In the genomic region with DNA sequence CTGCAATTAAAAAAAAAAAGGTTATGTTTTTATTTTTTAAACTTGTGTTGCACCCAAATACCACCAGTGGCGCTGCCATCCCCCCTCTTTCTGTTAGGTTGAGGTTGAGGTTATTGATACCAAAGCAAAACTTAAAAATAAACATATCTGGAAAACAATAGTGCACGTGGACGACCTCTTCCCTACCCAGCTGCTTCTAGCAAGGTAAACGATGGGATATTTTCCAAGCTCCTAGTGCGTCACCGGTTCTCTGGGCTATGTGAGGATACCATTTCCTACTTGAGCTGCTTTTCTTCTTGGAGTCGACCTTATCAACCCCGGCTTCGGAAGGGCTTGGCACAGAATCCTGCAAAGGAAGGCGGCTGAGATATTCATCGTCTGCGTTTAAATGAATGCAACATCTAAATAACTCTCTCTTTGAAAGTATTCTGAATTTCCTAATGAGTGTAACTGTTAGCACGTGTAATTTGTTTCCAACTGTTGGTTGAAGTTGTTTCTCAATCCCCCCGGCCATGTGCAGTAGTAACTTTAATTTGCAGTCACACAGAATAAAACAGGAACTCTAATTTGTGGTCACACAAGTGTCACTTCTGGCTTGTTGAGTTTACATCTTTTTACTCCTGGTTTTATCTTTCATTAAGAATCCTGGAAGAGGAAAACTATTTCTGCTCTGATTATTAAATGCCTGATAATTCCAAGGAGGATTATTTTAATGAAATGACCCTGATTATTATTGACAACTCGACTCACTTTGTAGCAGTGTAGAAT, we compare ENCODE assay signal across 8 cellular contexts. TPM values are rescaled to one million over a fixed set of nuclear protein-coding genes. Genes with fewer than 3 reads are reported as not detected.
DNase-seq lines count a peak whose midpoint lies in the region; ATAC-seq and TF ChIP-seq lines count a peak whose summit lies in the region.

No MANE protein-coding gene starts in this region.

- no peaks in the 10 kb centered on the region for H3K27me3 ChIP-seq in stomach

- no peaks in the 10 kb centered on the region for H3K9me3 ChIP-seq in stomach

- intact Hi-C loops in activated CD4-positive, alpha-beta T cell treated with anti-CD3 and anti-CD28 coated beads for 36 hours (cut with DNase I, micrococcal nuclease) = loop anchor here in 1 of 2 experiments (5.0 kb wide), 2 partner anchors 869 to 876 kb away; partner anchors contain the start of genes JMY and WDR41
- intact Hi-C loops in stomach (cut with DNase I; ENCODE audit: low total_unique reads) = no loop called here

- peaks cover 35% of the 10 kb centered on the region for H3K4me1 Mint-ChIP-seq in activated CD4-positive, alpha-beta T cell treated with anti-CD3 and anti-CD28 coated beads for 36 hours

- H3K4me1 ChIP-seq in stomach = peaks cover 18 to 44% (median 36%) of the 10 kb centered on the region in 4 donors

- TF ChIP-seq CTCF in RWPE1 (conservative IDR thresholded peaks at IDR 0.05; ENCODE audit: low read depth) (0 out of 2 replicates have a peak, but pooled peaks have one; percentile 2), stomach (IDR thresholded peaks at IDR 0.05) (peak in 1 of 7 experiments; percentile 11)

- peak overlapping the region; percentile 87 to 97 (median 94) for H3K4me3 ChIP-seq in stomach

- POLR2A ChIA-PET in activated CD4-positive, alpha-beta T cell treated with anti-CD3 and anti-CD28 coated beads for 36 hours (lab: Charles Lee) = interaction anchor here (1.9 kb wide), 1 partner anchor 66 kb away, joined by 23 read pairs; the partner anchor contains the start of gene AP3B1
- POLR2A ChIA-PET in RWPE1 (lab: Yijun Ruan, JAX; ENCODE audit: low non-redundant PET) = interaction anchor here (0.5 to 1.4 kb wide), 3 partner anchors 27 to 1896 kb away, joined by 3 to 10 read pairs (median 4); partner anchors contain the start of gene AP3B1

- DNase-seq in activated CD4-positive, alpha-beta T cell treated with anti-CD3 and anti-CD28 coated beads for 36 hours = no peak
- no peak for DNase-seq in activated CD4-positive, alpha-beta T cell treated with anti-CD3 and anti-CD28 coated beads, Interleukin-2, amount 50 U/mL, for 4 hours
- DNase-seq in LHCN-M2 (ENCODE audit: low read depth) (peak; percentile 42), RWPE1 (ENCODE audit: low spot score) (peak; percentile 84), left lobe of liver (ENCODE audit: low spot score) (peak; percentile 66), stomach (peak; percentile 79)

- no peak for ATAC-seq in activated CD4-positive, alpha-beta T cell treated with anti-CD3 and anti-CD28 coated beads for 36 hours
- peak; percentile 45 for ATAC-seq in left lobe of liver
- no peak for ATAC-seq in HG02759 (IDR thresholded peaks at IDR 0.05; ENCODE audit: unreplicated experiment)

- WGBS in stomach, 5 donors = 1 to 2% (median 2%) methylated on average over 15 of the region's 15 CpGs

- H3K9me3 Mint-ChIP-seq in activated CD4-positive, alpha-beta T cell treated with anti-CD3 and anti-CD28 coated beads for 36 hours (ENCODE audit: low read depth) = no peaks in the 10 kb centered on the region

- peaks cover 0 to 5% (median 0%) of the 10 kb centered on the region in 4 donors for H3K36me3 ChIP-seq in stomach

- H3K27ac ChIP-seq in RWPE1 = peak overlapping the region; percentile 92
- peak overlapping the region; percentile 79 for H3K27ac ChIP-seq in cingulate gyrus (ENCODE audit: low read depth, low read length)
- H3K27ac ChIP-seq in stomach = peak overlapping the region; percentile 93 to 98 (median 98)

- CTCF ChIA-PET in activated CD4-positive, alpha-beta T cell treated with anti-CD3 and anti-CD28 coated beads for 36 hours (lab: Charles Lee) = interaction anchor here (0.7 to 2.0 kb wide), 6 partner anchors 9 to 172 kb away, joined by 3 to 17 read pairs (median 4); partner anchors contain the start of gene AP3B1
- CTCF ChIA-PET in RWPE1 (lab: Yijun Ruan, JAX) = interaction anchor here (0.6 to 1.3 kb wide), 5 partner anchors 11 to 111 kb away, joined by 3 to 5 read pairs (median 3); no protein-coding TSS in a partner anchor

- H3K36me3 Mint-ChIP-seq in activated CD4-positive, alpha-beta T cell treated with anti-CD3 and anti-CD28 coated beads for 36 hours (ENCODE audit: low read depth) = peaks cover 16% of the 10 kb centered on the region

- H3K27me3 Mint-ChIP-seq in activated CD4-positive, alpha-beta T cell treated with anti-CD3 and anti-CD28 coated beads for 36 hours = no peaks in the 10 kb centered on the region

- peak overlapping the region; percentile 97 for H3K27ac Mint-ChIP-seq in activated CD4-positive, alpha-beta T cell treated with anti-CD3 and anti-CD28 coated beads for 36 hours

- peak in 1 of 4 donors; percentile 5 for TF ChIP-seq POLR2A in stomach (IDR thresholded peaks at IDR 0.05)

- no peak for TF ChIP-seq EP300 in stomach (IDR thresholded peaks at IDR 0.05)

- H3K4me3 Mint-ChIP-seq in activated CD4-positive, alpha-beta T cell treated with anti-CD3 and anti-CD28 coated beads for 36 hours = peak overlapping the region; percentile 94

RNA-seq across cellular contexts. Expression of gene SCAMP1, which starts 1.0 kb away (rescaled TPM):
- 10 to 100 TPM; 15.5 to 24.1 TPM for total RNA-seq in activated CD4-positive, alpha-beta T cell treated with anti-CD3 and anti-CD28 coated beads for 36 hours
- total RNA-seq in LHCN-M2 (2014; rRNA removed) (50.7 and 53.8 TPM in 2 replicates), left lobe of liver (11.3 TPM), stomach (10 to 100 TPM; 14.6 to 77.3 (median 25.8) TPM)
- polyA plus RNA-seq in LHCN-M2 (2012) = 13.9 TPM
- 10 to 100 TPM in 1 of 3 donors, 1 to 10 TPM in 2; 7.2 to 11.1 (median 7.9) TPM for polyA plus RNA-seq in stomach

Comparison
In these comparisons a context has a peak if more than half of its experiments do, and no peak if none do; other contexts are left out.
1. DNase-seq: peak in LHCN-M2 (single experiment), RWPE1 (single experiment), left lobe of liver (single experiment) and stomach (single experiment); none in activated CD4-positive, alpha-beta T cell treated with anti-CD3 and anti-CD28 coated beads for 36 hours (single experiment) and activated CD4-positive, alpha-beta T cell treated with anti-CD3 and anti-CD28 coated beads, Interleukin-2, amount 50 U/mL, for 4 hours (0 of 2).
2. Peak in every context shown above with its lines, with median percentiles within 50 percentile points of each other: H3K27ac ChIP-seq.